Comparison of ENCODE assay signal across 8 cellular contexts in genomic region chr13:111202745-111203144, GRCh38.
A peak's percentile ranks its signal among the peaks of the same experiment; 100 is the strongest.
DNase-seq lines count a peak whose midpoint lies in the region; ATAC-seq and TF ChIP-seq lines count a peak whose summit lies in the region.

No MANE protein-coding gene starts in this region.

- no peaks in the 10 kb centered on the region for H3K9me3 Mint-ChIP-seq in activated T-helper 17 cell treated with anti-CD3 and anti-CD28 coated beads, Interleukin-2, amount 50 U/mL, for 72 hours
- peaks cover 4% of the 10 kb centered on the region for H3K9me3 Mint-ChIP-seq in type B pancreatic cell

- peak overlapping the region; percentile 64 for H3K27ac Mint-ChIP-seq in activated T-helper 17 cell treated with anti-CD3 and anti-CD28 coated beads, Interleukin-2, amount 50 U/mL, for 72 hours
- peak overlapping the region; percentile 92 for H3K27ac Mint-ChIP-seq in type B pancreatic cell

- TF ChIP-seq CTCF in type B pancreatic cell (conservative IDR thresholded peaks at IDR 0.05) = no peak

- peak overlapping the region; percentile 57 for H3K4me3 Mint-ChIP-seq in activated T-helper 17 cell treated with anti-CD3 and anti-CD28 coated beads, Interleukin-2, amount 50 U/mL, for 72 hours
- peak overlapping the region; percentile 78 for H3K4me3 Mint-ChIP-seq in type B pancreatic cell

- peaks cover 43% of the 10 kb centered on the region for H3K4me1 Mint-ChIP-seq in activated T-helper 17 cell treated with anti-CD3 and anti-CD28 coated beads, Interleukin-2, amount 50 U/mL, for 72 hours
- H3K4me1 Mint-ChIP-seq in type B pancreatic cell (ENCODE audit: unreplicated experiment) = peaks cover 63% of the 10 kb centered on the region

- ATAC-seq in GM21381 (IDR thresholded peaks at IDR 0.05; ENCODE audit: unreplicated experiment) (peak; percentile 79), HG03565 (IDR thresholded peaks at IDR 0.05; ENCODE audit: unreplicated experiment) (peak; percentile 87)
- ATAC-seq in activated T-helper 17 cell treated with anti-CD3 and anti-CD28 coated beads, Interleukin-2, amount 50 U/mL, for 72 hours (replicated peaks) = peak; percentile 80

- DNase-seq in GM04503 (ENCODE audit: low read depth) (peak; percentile 36), hepatic stellate cell (ENCODE audit: low spot score) (peak; percentile 92), type B pancreatic cell (ENCODE audit: extremely low spot score, unreplicated experiment) (no peak), activated gamma-delta T cell treated with Interleukin-2 at 50 U/mL for 16 hours (no peak)
- no peak for DNase-seq in activated CD4-positive, alpha-beta T cell treated with anti-CD3 and anti-CD28 coated beads for 48 hours

- H3K27me3 Mint-ChIP-seq in activated T-helper 17 cell treated with anti-CD3 and anti-CD28 coated beads, Interleukin-2, amount 50 U/mL, for 72 hours = no peaks in the 10 kb centered on the region
- H3K27me3 Mint-ChIP-seq in type B pancreatic cell = no peaks in the 10 kb centered on the region

- peaks cover 53% of the 10 kb centered on the region for H3K36me3 Mint-ChIP-seq in activated T-helper 17 cell treated with anti-CD3 and anti-CD28 coated beads, Interleukin-2, amount 50 U/mL, for 72 hours (ENCODE audit: low read depth)
- H3K36me3 Mint-ChIP-seq in type B pancreatic cell = peaks cover 20% of the 10 kb centered on the region

Comparison
In these comparisons a context has a peak if more than half of its experiments do, and no peak if none do; other contexts are left out.
1. DNase-seq: peak in GM04503 (single experiment) and hepatic stellate cell (single experiment); none in type B pancreatic cell (single experiment), activated gamma-delta T cell treated with Interleukin-2 at 50 U/mL for 16 hours (single experiment) and activated CD4-positive, alpha-beta T cell treated with anti-CD3 and anti-CD28 coated beads for 48 hours (single experiment).
2. Peak in every context shown above with its lines, with median percentiles within 50 percentile points of each other: ATAC-seq.